1 cellular context compared by ENCODE assay signal in the genomic region with DNA sequence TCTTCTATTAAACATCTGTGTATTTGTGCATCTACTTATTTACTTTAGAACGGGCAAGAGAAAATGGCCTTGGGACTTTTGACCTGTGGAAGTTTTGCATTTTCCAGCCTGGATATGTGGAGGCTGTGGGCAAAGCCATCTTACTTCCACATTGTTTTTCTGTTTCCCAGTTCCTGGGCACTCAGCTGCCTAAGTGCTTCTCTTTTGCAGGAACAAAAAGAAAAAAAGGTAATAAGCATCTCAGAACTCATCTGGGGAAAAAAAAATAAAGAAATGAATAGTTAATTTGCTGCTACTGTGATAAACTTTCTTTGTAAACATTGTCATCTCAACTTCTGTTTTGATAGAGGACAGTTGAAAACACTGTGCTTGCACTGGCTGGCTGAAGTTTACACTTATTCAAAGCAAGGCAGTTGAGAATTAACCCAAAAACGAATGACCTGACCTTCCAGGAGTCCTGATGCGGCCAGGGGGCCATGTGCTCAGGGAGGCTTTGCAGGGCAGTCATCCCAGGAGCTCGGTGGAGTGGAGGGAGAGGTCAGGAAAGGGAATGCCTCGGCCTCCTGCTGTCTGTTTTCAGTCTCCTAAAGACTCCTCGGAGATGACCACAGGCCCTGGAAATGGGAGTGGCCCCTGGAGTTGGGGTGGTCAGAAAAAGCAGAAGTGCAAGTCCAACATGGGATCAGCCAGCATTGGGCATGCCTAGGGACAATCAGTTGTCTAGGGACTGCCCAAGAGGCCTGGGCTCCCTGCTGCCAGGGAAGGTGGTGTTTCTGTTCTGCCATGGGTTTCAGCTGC.
TF ChIP-seq lines count a peak whose summit lies in the region.

No MANE protein-coding gene starts in this region.

TF ChIP-seq in HepG2, 621 proteins besides CTCF, POLR2A, EP300 and RAD21 (continued from another document):
- TF ChIP-seq, protein P1, sequence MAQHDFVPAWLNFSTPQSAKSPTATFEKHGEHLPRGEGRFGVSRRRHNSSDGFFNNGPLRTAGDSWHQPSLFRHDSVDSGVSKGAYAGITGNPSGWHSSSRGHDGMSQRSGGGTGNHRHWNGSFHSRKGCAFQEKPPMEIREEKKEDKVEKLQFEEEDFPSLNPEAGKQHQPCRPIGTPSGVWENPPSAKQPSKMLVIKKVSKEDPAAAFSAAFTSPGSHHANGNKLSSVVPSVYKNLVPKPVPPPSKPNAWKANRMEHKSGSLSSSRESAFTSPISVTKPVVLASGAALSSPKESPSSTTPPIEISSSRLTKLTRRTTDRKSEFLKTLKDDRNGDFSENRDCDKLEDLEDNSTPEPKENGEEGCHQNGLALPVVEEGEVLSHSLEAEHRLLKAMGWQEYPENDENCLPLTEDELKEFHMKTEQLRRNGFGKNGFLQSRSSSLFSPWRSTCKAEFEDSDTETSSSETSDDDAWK (CRISPR knock-in tag; IDR thresholded peaks at IDR 0.05): no peak
- TF ChIP-seq SOX5 (CRISPR knock-in tag; IDR thresholded peaks at IDR 0.05; ENCODE audit: borderline replicate concordance) (no peak), ZNF34 (CRISPR knock-in tag; IDR thresholded peaks at IDR 0.05; ENCODE audit: borderline replicate concordance) (no peak), NFKBIZ (CRISPR knock-in tag; IDR thresholded peaks at IDR 0.05) (no peak), RFX3 (CRISPR knock-in tag; IDR thresholded peaks at IDR 0.05) (no peak), ZNF460 (CRISPR knock-in tag; IDR thresholded peaks at IDR 0.05; ENCODE audit: borderline replicate concordance) (no peak), ZNF430 (CRISPR knock-in tag; IDR thresholded peaks at IDR 0.05) (no peak), ZMYM4 (CRISPR knock-in tag; IDR thresholded peaks at IDR 0.05) (peak; percentile 59), ZNF816 (CRISPR knock-in tag; IDR thresholded peaks at IDR 0.05; ENCODE audit: borderline replicate concordance) (no peak), ZNF563 (CRISPR knock-in tag; IDR thresholded peaks at IDR 0.05) (no peak), HNF4A (CRISPR knock-in tag; IDR thresholded peaks at IDR 0.05) (peak; percentile 71), NFIC (IDR thresholded peaks at IDR 0.05; ENCODE audit: low read length) (no peak), FOXJ3 (CRISPR knock-in tag; IDR thresholded peaks at IDR 0.05; ENCODE audit: borderline replicate concordance) (peak; percentile 54; the same call in 1 of the 2 replicates), ZNF784 (CRISPR knock-in tag; IDR thresholded peaks at IDR 0.05; ENCODE audit: borderline replicate concordance) (no peak), NCOA5 (CRISPR knock-in tag; IDR thresholded peaks at IDR 0.05) (no peak), FOXM1 (CRISPR knock-in tag; IDR thresholded peaks at IDR 0.05) (no peak), ZNF513 (CRISPR knock-in tag; conservative IDR thresholded peaks at IDR 0.05) (no peak)
- TF ChIP-seq, protein P2, sequence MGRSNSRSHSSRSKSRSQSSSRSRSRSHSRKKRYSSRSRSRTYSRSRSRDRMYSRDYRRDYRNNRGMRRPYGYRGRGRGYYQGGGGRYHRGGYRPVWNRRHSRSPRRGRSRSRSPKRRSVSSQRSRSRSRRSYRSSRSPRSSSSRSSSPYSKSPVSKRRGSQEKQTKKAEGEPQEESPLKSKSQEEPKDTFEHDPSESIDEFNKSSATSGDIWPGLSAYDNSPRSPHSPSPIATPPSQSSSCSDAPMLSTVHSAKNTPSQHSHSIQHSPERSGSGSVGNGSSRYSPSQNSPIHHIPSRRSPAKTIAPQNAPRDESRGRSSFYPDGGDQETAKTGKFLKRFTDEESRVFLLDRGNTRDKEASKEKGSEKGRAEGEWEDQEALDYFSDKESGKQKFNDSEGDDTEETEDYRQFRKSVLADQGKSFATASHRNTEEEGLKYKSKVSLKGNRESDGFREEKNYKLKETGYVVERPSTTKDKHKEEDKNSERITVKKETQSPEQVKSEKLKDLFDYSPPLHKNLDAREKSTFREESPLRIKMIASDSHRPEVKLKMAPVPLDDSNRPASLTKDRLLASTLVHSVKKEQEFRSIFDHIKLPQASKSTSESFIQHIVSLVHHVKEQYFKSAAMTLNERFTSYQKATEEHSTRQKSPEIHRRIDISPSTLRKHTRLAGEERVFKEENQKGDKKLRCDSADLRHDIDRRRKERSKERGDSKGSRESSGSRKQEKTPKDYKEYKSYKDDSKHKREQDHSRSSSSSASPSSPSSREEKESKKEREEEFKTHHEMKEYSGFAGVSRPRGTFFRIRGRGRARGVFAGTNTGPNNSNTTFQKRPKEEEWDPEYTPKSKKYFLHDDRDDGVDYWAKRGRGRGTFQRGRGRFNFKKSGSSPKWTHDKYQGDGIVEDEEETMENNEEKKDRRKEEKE (IDR thresholded peaks at IDR 0.05): no peak
- TF ChIP-seq, protein P3, sequence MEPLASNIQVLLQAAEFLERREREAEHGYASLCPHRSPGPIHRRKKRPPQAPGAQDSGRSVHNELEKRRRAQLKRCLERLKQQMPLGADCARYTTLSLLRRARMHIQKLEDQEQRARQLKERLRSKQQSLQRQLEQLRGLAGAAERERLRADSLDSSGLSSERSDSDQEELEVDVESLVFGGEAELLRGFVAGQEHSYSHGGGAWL (CRISPR knock-in tag; IDR thresholded peaks at IDR 0.05): no peak
